Comparison of ENCODE assay signal across 18 cellular contexts in the genomic region with DNA sequence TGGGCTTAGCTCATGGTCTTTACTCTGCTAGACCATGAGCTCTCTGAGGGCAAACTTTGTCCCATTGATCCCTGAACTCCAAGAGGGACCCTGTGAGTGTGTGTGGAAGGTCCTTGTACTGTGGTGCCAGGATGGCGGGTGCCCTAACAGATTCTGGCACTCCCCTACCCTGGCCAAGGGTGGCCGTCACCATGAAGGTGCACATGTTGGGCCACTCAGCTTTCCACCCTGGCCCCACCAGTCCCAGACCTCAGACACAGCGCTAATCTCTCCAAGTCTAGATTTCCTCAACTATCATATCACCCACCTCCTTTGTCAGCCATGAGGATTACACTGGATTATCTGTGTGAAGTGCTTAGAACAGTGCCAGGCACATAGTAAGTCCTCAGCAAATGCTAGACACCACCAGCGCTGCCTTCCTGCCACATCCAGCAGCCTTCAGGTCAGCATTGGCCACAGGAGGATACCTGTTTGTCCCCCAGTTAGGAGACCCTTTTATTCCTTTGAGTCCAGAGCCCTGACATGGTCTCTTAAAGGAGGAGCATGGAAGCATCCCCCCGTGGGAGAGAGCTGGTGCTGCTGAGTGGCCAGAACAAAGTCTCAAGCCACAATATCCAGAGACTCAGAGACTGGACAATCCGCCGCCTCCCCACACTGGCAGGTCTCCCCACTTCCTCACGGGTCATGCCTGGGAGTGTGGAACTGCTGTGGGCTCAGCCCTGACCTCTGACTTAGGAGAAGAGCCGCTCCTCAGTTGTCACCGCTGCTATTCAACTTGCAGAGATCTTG. TPM values are rescaled to one million over a fixed set of nuclear protein-coding genes. Genes with fewer than 3 reads are reported as not detected.
DNase-seq lines count a peak whose midpoint lies in the region; ATAC-seq, FAIRE-seq and TF ChIP-seq lines count a peak whose summit lies in the region.
"Had no signal": no experiment of that assay in that cellular context is flagged by ENCODE, and none has a peak within 500 bp of the region (broad histone marks: within the 10 kb centered on the region; RNA-seq: fewer than 3 reads in every experiment).

No MANE protein-coding gene starts in this region.

- H3K4me2 ChIP-seq in H1 (ENCODE audit: insufficient read depth in 1 of 2, low read depth in 2 of 2, low read length in 2 of 2), result no peak overlapping the region
- H3K4me2 ChIP-seq in neuronal stem cell (ENCODE audit: insufficient read depth, low read length, poor library complexity, severe bottlenecking), result no peak overlapping the region

- intact Hi-C loops in activated CD4-positive, alpha-beta memory T cell treated with anti-CD3 and anti-CD28 coated beads for 36 hours (cut with micrococcal nuclease), result no loop called here
- intact Hi-C loops in testis (cut with DNase I; ENCODE audit: low total_unique reads), result no loop called here
- intact Hi-C loops in left colon (cut with DNase I, micrococcal nuclease), result no loop called here

- H3K36me3 Mint-ChIP-seq in activated CD4-positive, alpha-beta memory T cell treated with anti-CD3 and anti-CD28 coated beads for 36 hours, result no peaks in the 10 kb centered on the region
- no peaks in the 10 kb centered on the region for H3K36me3 Mint-ChIP-seq in activated CD4-positive, alpha-beta memory T cell treated with anti-CD3 and anti-CD28 coated beads, Interleukin-2, amount 10 ng/mL, durations not matched to agents 7 days and 5 days (ENCODE audit: low read depth)

- no peak for TF ChIP-seq EP300 in H1 (IDR thresholded peaks at IDR 0.05; ENCODE audit: borderline replicate concordance in 1 of 2, low read depth in 2 of 2, low read length in 2 of 2)

- H3K4ac ChIP-seq in H1 (replicated peaks; ENCODE audit: insufficient read length, low read depth, low read length) (no peak overlapping the region), neuronal stem cell (ENCODE audit: low read length) (no peak overlapping the region)

- CTCF ChIA-PET in activated CD4-positive, alpha-beta memory T cell treated with anti-CD3 and anti-CD28 coated beads for 36 hours (lab: Charles Lee), result no interaction called here
- CTCF ChIA-PET in activated CD4-positive, alpha-beta memory T cell treated with anti-CD3 and anti-CD28 coated beads, Interleukin-2, amount 10 ng/mL, durations not matched to agents 7 days and 5 days (lab: Charles Lee), result no interaction called here
- CTCF ChIA-PET in H1 (lab: Charles Lee; ENCODE audit: partially characterized antibody), result interaction anchor here (0.6 to 0.7 kb wide), 2 partner anchors 21 to 407 kb away, joined by 3 to 4 read pairs; no protein-coding TSS in a partner anchor

- H3K9ac ChIP-seq in H1 (replicated peaks in 1 of 4; ENCODE audit: extremely low read depth in 1 of 4, low read depth in 3 of 4, low read length in 3 of 4) (no peak overlapping the region), neuronal stem cell (ENCODE audit: low read depth, low read length, poor library complexity) (no peak overlapping the region)

- no peak overlapping the region for H3K4me3 ChIP-seq in H1 (ENCODE audit: extremely low read depth in 1 of 4, insufficient read depth in 2 of 4, low read depth in 3 of 4, low read length in 4 of 4)
- H3K4me3 ChIP-seq in neuronal stem cell (ENCODE audit: low read length in 2 of 2), result no peak overlapping the region
- no peak overlapping the region for H3K4me3 ChIP-seq in testis

- H3K23ac ChIP-seq in H1 (ENCODE audit: insufficient read length) (no peak overlapping the region), neuronal stem cell (ENCODE audit: low read depth, low read length, poor library complexity) (no peak overlapping the region)

- H4K8ac ChIP-seq in H1 (ENCODE audit: extremely low read depth, insufficient read depth, low read length), result peak overlapping the region; percentile 16; the same call in 1 of the 2 replicates
- H4K8ac ChIP-seq in neuronal stem cell (ENCODE audit: low read depth, low read length), result no peak overlapping the region

- no peak for FAIRE-seq in H1 (lab: Jason Lieb, UNC)

- H4K20me1 ChIP-seq in H1 (replicated peaks in 1 of 2; ENCODE audit: control insufficient read depth in 1 of 2, insufficient read depth in 2 of 2, low read length in 2 of 2), result no peaks in the 10 kb centered on the region

- no peak for TF ChIP-seq POLR2A in H1 (IDR thresholded peaks at IDR 0.05; ENCODE audit: control extremely low read depth in 1 of 2, low read depth in 2 of 2, low read length in 2 of 2)
- TF ChIP-seq POLR2A in testis (IDR thresholded peaks at IDR 0.05), result no peak

- POLR2A ChIA-PET in activated CD4-positive, alpha-beta memory T cell treated with anti-CD3 and anti-CD28 coated beads for 36 hours (lab: Charles Lee), result no interaction called here
- POLR2A ChIA-PET in activated CD4-positive, alpha-beta memory T cell treated with anti-CD3 and anti-CD28 coated beads, Interleukin-2, amount 10 ng/mL, durations not matched to agents 7 days and 5 days (lab: Charles Lee), result no interaction called here
- POLR2A ChIA-PET in H1 (lab: Charles Lee; ENCODE audit: partially characterized antibody), result no interaction called here

- H3K27me3 ChIP-seq in H1 (replicated peaks in 1 of 4; ENCODE audit: control insufficient read depth in 3 of 4, extremely low read depth in 1 of 4, insufficient read depth in 3 of 4, low read length in 3 of 4), result no peaks in the 10 kb centered on the region
- no peaks in the 10 kb centered on the region for H3K27me3 ChIP-seq in neuronal stem cell (ENCODE audit: control insufficient read depth in 3 of 3, insufficient read depth in 3 of 3, low read depth in 1 of 3, low read length in 3 of 3)
- H3K27me3 ChIP-seq in testis, result no peaks in the 10 kb centered on the region

- H4K5ac ChIP-seq in H1 (ENCODE audit: insufficient read length, low read depth, low read length), result no peak overlapping the region

- H2AFZ ChIP-seq in H1 (ENCODE audit: low read length) (no peak overlapping the region), neuronal stem cell (ENCODE audit: low read length) (no peak overlapping the region)

- no peak overlapping the region for H3K27ac Mint-ChIP-seq in activated CD4-positive, alpha-beta memory T cell treated with anti-CD3 and anti-CD28 coated beads for 36 hours
- H3K27ac Mint-ChIP-seq in activated CD4-positive, alpha-beta memory T cell treated with anti-CD3 and anti-CD28 coated beads, Interleukin-2, amount 10 ng/mL, durations not matched to agents 7 days and 5 days, result no peak overlapping the region

- H2AK5ac ChIP-seq in H1 (ENCODE audit: low read depth, low read length), result no peak overlapping the region
- peak overlapping the region; percentile 14 for H2AK5ac ChIP-seq in neuronal stem cell (ENCODE audit: low read depth, low read length)

- no peak overlapping the region for H3K14ac ChIP-seq in H1 (ENCODE audit: insufficient read length)
- H3K14ac ChIP-seq in neuronal stem cell (ENCODE audit: low read length), result no peak overlapping the region

- H3K23me2 ChIP-seq in H1 (ENCODE audit: low read depth, low read length), result no peaks in the 10 kb centered on the region

- H3K79me2 ChIP-seq in H1 (ENCODE audit: control insufficient read depth in 1 of 2, insufficient read depth in 2 of 2, low read length in 2 of 2), result no peaks in the 10 kb centered on the region

- H3K4me1 ChIP-seq in H1 (replicated peaks in 1 of 4; ENCODE audit: control insufficient read depth in 3 of 4, insufficient read depth in 4 of 4, low read length in 3 of 4) (no peaks in the 10 kb centered on the region), neuronal stem cell (ENCODE audit: control insufficient read depth in 2 of 2, insufficient read depth in 1 of 2, low read depth in 1 of 2, low read length in 2 of 2) (peaks cover 5 to 16% of the 10 kb centered on the region in 2 donors), testis (no peaks in the 10 kb centered on the region)

- TF ChIP-seq CTCF in H1 (IDR thresholded peaks at IDR 0.05; ENCODE audit: control extremely low read depth in 1 of 3, insufficient read depth in 1 of 3, low read depth in 1 of 3, low read length in 3 of 3) (no peak), testis (IDR thresholded peaks at IDR 0.05) (no peak)

- no peak overlapping the region for H2BK15ac ChIP-seq in H1 (ENCODE audit: low read length)
- no peak overlapping the region for H2BK15ac ChIP-seq in neuronal stem cell (ENCODE audit: low read length)

- no peak overlapping the region for H2BK20ac ChIP-seq in H1 (ENCODE audit: low read length)

- no peak overlapping the region for H2BK5ac ChIP-seq in H1 (ENCODE audit: low read depth, low read length)
- no peak overlapping the region for H2BK5ac ChIP-seq in neuronal stem cell (ENCODE audit: low read length)

- H3K9me3 Mint-ChIP-seq in activated CD4-positive, alpha-beta memory T cell treated with anti-CD3 and anti-CD28 coated beads for 36 hours, result no peaks in the 10 kb centered on the region
- no peaks in the 10 kb centered on the region for H3K9me3 Mint-ChIP-seq in activated CD4-positive, alpha-beta memory T cell treated with anti-CD3 and anti-CD28 coated beads, Interleukin-2, amount 10 ng/mL, durations not matched to agents 7 days and 5 days

- no peaks in the 10 kb centered on the region for H3K4me1 Mint-ChIP-seq in activated CD4-positive, alpha-beta memory T cell treated with anti-CD3 and anti-CD28 coated beads for 36 hours (ENCODE audit: low read depth)
- no peaks in the 10 kb centered on the region for H3K4me1 Mint-ChIP-seq in activated CD4-positive, alpha-beta memory T cell treated with anti-CD3 and anti-CD28 coated beads, Interleukin-2, amount 10 ng/mL, durations not matched to agents 7 days and 5 days

- H3K4me3 Mint-ChIP-seq in activated CD4-positive, alpha-beta memory T cell treated with anti-CD3 and anti-CD28 coated beads for 36 hours, result no peak overlapping the region
- H3K4me3 Mint-ChIP-seq in activated CD4-positive, alpha-beta memory T cell treated with anti-CD3 and anti-CD28 coated beads, Interleukin-2, amount 10 ng/mL, durations not matched to agents 7 days and 5 days, result no peak overlapping the region

- H3K36me3 ChIP-seq in H1 (ENCODE audit: control insufficient read depth in 2 of 4, insufficient read depth in 4 of 4, low read length in 3 of 4), result no peaks in the 10 kb centered on the region
- H3K36me3 ChIP-seq in neuronal stem cell (replicated peaks in 1 of 2; ENCODE audit: control insufficient read depth in 2 of 2, insufficient read depth in 2 of 2, low read length in 2 of 2), result no peaks in the 10 kb centered on the region
- no peaks in the 10 kb centered on the region for H3K36me3 ChIP-seq in testis (ENCODE audit: low read depth, missing control alignments)

- H3K27me3 Mint-ChIP-seq in activated CD4-positive, alpha-beta memory T cell treated with anti-CD3 and anti-CD28 coated beads for 36 hours, result no peaks in the 10 kb centered on the region
- H3K27me3 Mint-ChIP-seq in activated CD4-positive, alpha-beta memory T cell treated with anti-CD3 and anti-CD28 coated beads, Interleukin-2, amount 10 ng/mL, durations not matched to agents 7 days and 5 days, result peaks cover 2% of the 10 kb centered on the region

- DNase-seq in activated CD4-positive, alpha-beta memory T cell treated with anti-CD3 and anti-CD28 coated beads for 36 hours, result peak; percentile 2
- no peak for DNase-seq in activated CD4-positive, alpha-beta memory T cell treated with anti-CD3 and anti-CD28 coated beads, Interleukin-2, amount 10 ng/mL, durations not matched to agents 7 days and 5 days
- DNase-seq in H1 (ENCODE audit: low read depth in 1 of 2, low spot score in 2 of 2), result peak in 1 of 2 experiments; percentile 17
- no peak for DNase-seq in neuronal stem cell (ENCODE audit: low spot score)
- peak; percentile 2 for DNase-seq in testis
- DNase-seq in left colon, result no peak
- DNase-seq in NCI-H526 treated with DMSO at 0.1 percent for 48 hours (lab: John Stamatoyannopoulos, UW), result no peak
- DNase-seq in iPS-NIHi11 (ENCODE audit: low spot score), result no peak
- DNase-seq: AML-193, DND-41, NCI-H1105, NCI-H2081, NCI-H2171 treated with DMSO at 0.1 percent for 48 hours, NCI-H446 treated with DMSO at 0.1 percent for 48 hours had no signal

- H3K27ac ChIP-seq in H1 (ENCODE audit: low read depth, low read length) (no peak overlapping the region), neuronal stem cell (replicated peaks; ENCODE audit: low read length) (no peak overlapping the region), testis (no peak overlapping the region)
- H3K27ac ChIP-seq: 22Rv1, C4-2B had no signal

- H3K79me1 ChIP-seq in H1 (ENCODE audit: low read depth, low read length) (no peaks in the 10 kb centered on the region), neuronal stem cell (ENCODE audit: low read depth, low read length) (no peaks in the 10 kb centered on the region)

- WGBS in H1 (ENCODE audit: extremely low coverage in 1 of 2, insufficient coverage in 1 of 2, insufficient read length in 1 of 2, insufficient replicate concordance in 2 of 2, low coverage in 1 of 2, low lambda C conversion rate in 2 of 2, missing lambda C conversion rate in 1 of 2), 2 experiments, result 80% methylated on average over 10 of the region's 10 CpGs; no CpG with 5 or more reads in 1 of the 2 experiments
- no CpG with 5 or more reads among the region's 10 CpGs for WGBS in neuronal stem cell (ENCODE audit: extremely low coverage in 2 of 2, insufficient read length in 2 of 2, insufficient replicate concordance in 1 of 2), 2 donors
- whole genome bisulfite sequencing in testis, 2 donors, result 78 to 92% methylated on average over 9 to 10 of the region's 10 CpGs

- no peak overlapping the region for H3K56ac ChIP-seq in H1 (replicated peaks; ENCODE audit: insufficient read length, low read depth, low read length)

- no peak overlapping the region for H2BK12ac ChIP-seq in H1 (ENCODE audit: low read depth, low read length)
- no peak overlapping the region for H2BK12ac ChIP-seq in neuronal stem cell (ENCODE audit: low read length)

- ATAC-seq in left colon, result no peak
- ATAC-seq: Panc1 had no signal

- H3K9me3 ChIP-seq in H1 (ENCODE audit: insufficient read depth in 2 of 2, low read depth in 1 of 2, low read length in 1 of 2), result peaks cover 0 to 3% of the 10 kb centered on the region in 2 experiments; a peak in 1 of 4 replicates
- H3K9me3 ChIP-seq in neuronal stem cell (replicated peaks in 1 of 2; ENCODE audit: control insufficient read depth in 2 of 2, insufficient read depth in 1 of 2, low read depth in 1 of 2, low read length in 2 of 2), result peaks cover 0 to 1% of the 10 kb centered on the region in 2 donors
- H3K9me3 ChIP-seq in testis, result no peaks in the 10 kb centered on the region

- H2BK120ac ChIP-seq in H1 (replicated peaks; ENCODE audit: low read depth, low read length) (no peak overlapping the region), neuronal stem cell (ENCODE audit: low read depth, low read length) (no peak overlapping the region)

- no peak overlapping the region for H4K91ac ChIP-seq in H1 (replicated peaks; ENCODE audit: insufficient read length, low read length)
- H4K91ac ChIP-seq in neuronal stem cell (ENCODE audit: low read depth, low read length, poor library complexity), result no peak overlapping the region

- H3K18ac ChIP-seq in H1 (ENCODE audit: extremely low read depth, low read length), result no peak overlapping the region
- peak overlapping the region; percentile 9 for H3K18ac ChIP-seq in neuronal stem cell (ENCODE audit: low read length)

- TF ChIP-seq RAD21 in H1 (IDR thresholded peaks at IDR 0.05 in 1 of 2, conservative IDR thresholded peaks at IDR 0.05 in 1 of 2; ENCODE audit: low read depth in 2 of 2, low read length in 2 of 2), result no peak

RNA-seq across cellular contexts. Expression of a gene that starts 44.5 kb away (rescaled TPM):
- total RNA-seq in activated CD4-positive, alpha-beta memory T cell treated with anti-CD3 and anti-CD28 coated beads for 36 hours, result not detected
- total RNA-seq in activated CD4-positive, alpha-beta memory T cell treated with anti-CD3 and anti-CD28 coated beads, Interleukin-2, amount 10 ng/mL, durations not matched to agents 7 days and 5 days, result not detected
- 1.1 TPM in 2 replicates for total RNA-seq in H1 (2021; fragmentation: NEBNext Ultra II Directional; extraction: Animal tissue kit (Norgen Biotek cat#: 25700))
- polyA plus RNA-seq in H1 (2011; rRNA removed) (2.3 and 4.1 TPM in 2 replicates), testis (ENCODE audit: insufficient read depth, low read depth, low replicate concordance) (5.3 TPM)
- 1.3 TPM for polyA plus RNA-seq in H1 (2011; cell fraction: cytosol; rRNA removed)
- 5.7 TPM for polyA plus RNA-seq in H1 (2011; cell fraction: nucleus; rRNA removed)
- 0.72 to 2.4 TPM (median 1.6 TPM) in 4 replicates for polyA plus RNA-seq in H1 (2012, experiment 1 of 2)
- 0.87 TPM for polyA plus RNA-seq in H1 (2012, experiment 2 of 2)
- 2.4 TPM for polyA plus RNA-seq in H1 (2013, experiment 1 of 2)
- polyA plus RNA-seq in H1 (2013, experiment 2 of 2), result 2.6 TPM
- 2.0 and 2.2 TPM in 2 replicates for polyA minus RNA-seq in H1 (2011; rRNA and poly(A)+ RNA removed)
- polyA minus RNA-seq in H1 (2011; cell fraction: cytosol; rRNA and poly(A)+ RNA removed), result 0.29 TPM
- 3.9 TPM for polyA minus RNA-seq in H1 (2011; cell fraction: nucleus; rRNA and poly(A)+ RNA removed)
- polyA plus RNA-seq in neuronal stem cell (2013, experiment 1 of 2), result 0.60 TPM
- 0.82 TPM for polyA plus RNA-seq in neuronal stem cell (2013, experiment 2 of 2)
- total RNA-seq in testis (1 to 10 TPM; 2.2 to 2.5 TPM), left colon (10 to 100 TPM; 50.6 to 57.7 TPM)
- total RNA-seq: G401 had no signal

Comparison
In these comparisons a context has a peak if more than half of its experiments do, and no peak if none do; other contexts are left out.
1. DNase-seq: peak in activated CD4-positive, alpha-beta memory T cell treated with anti-CD3 and anti-CD28 coated beads for 36 hours (single experiment) and testis (single experiment); none in activated CD4-positive, alpha-beta memory T cell treated with anti-CD3 and anti-CD28 coated beads, Interleukin-2, amount 10 ng/mL, durations not matched to agents 7 days and 5 days (single experiment), neuronal stem cell (single experiment), left colon (0 of 2), NCI-H526 treated with DMSO at 0.1 percent for 48 hours (single experiment) and iPS-NIHi11 (single experiment).
2. RNA of a gene that starts 44.5 kb away (total RNA-seq): 50.6 to 57.7 TPM in left colon; 2.2 to 2.5 TPM in testis, 1.1 TPM in H1, not detected in activated CD4-positive, alpha-beta memory T cell treated with anti-CD3 and anti-CD28 coated beads for 36 hours and not detected in activated CD4-positive, alpha-beta memory T cell treated with anti-CD3 and anti-CD28 coated beads, Interleukin-2, amount 10 ng/mL, durations not matched to agents 7 days and 5 days; every median in the first group is over 10 times any median in the second.